In genomic region chr6:38509713-38510112, GRCh38 we compare ENCODE assay signal across 15 cellular contexts.
A peak's percentile ranks its signal among the peaks of the same experiment; 100 is the strongest.
DNase-seq lines count a peak whose midpoint lies in the region; ATAC-seq, FAIRE-seq and TF ChIP-seq lines count a peak whose summit lies in the region.
"Had no signal": no experiment of that assay in that cellular context is flagged by ENCODE, and none has a peak within 500 bp of the region (broad histone marks: within the 10 kb centered on the region; RNA-seq: fewer than 3 reads in every experiment).

No MANE protein-coding gene starts in this region.

- H4K20me1 ChIP-seq in H1 (replicated peaks in 1 of 2; ENCODE audit: control insufficient read depth in 1 of 2, insufficient read depth in 2 of 2, low read length in 2 of 2) = no peaks in the 10 kb centered on the region

- H3K36me3 ChIP-seq in H1 (ENCODE audit: control insufficient read depth in 2 of 4, insufficient read depth in 4 of 4, low read length in 3 of 4) (no peaks in the 10 kb centered on the region), ovary (no peaks in the 10 kb centered on the region)

- H3K23ac ChIP-seq in H1 (ENCODE audit: insufficient read length) = no peak overlapping the region

- H3K27ac ChIP-seq in H1 (ENCODE audit: low read depth, low read length) (no peak overlapping the region), ovary (no peak overlapping the region)
- H3K27ac ChIP-seq: C4-2B had no signal

- H3K23me2 ChIP-seq in H1 (ENCODE audit: low read depth, low read length) = no peaks in the 10 kb centered on the region

- TF ChIP-seq RAD21 in H1 (IDR thresholded peaks at IDR 0.05 in 1 of 2, conservative IDR thresholded peaks at IDR 0.05 in 1 of 2; ENCODE audit: low read depth in 2 of 2, low read length in 2 of 2) = no peak

- no peak overlapping the region for H3K9ac ChIP-seq in H1 (replicated peaks in 1 of 4; ENCODE audit: extremely low read depth in 1 of 4, low read depth in 3 of 4, low read length in 3 of 4)

- CTCF ChIA-PET in H1 (lab: Charles Lee; ENCODE audit: partially characterized antibody) = interaction anchor here (0.6 to 1.1 kb wide), 3 partner anchors 16 to 153 kb away, joined by 3 to 4 read pairs (median 3); no protein-coding TSS in a partner anchor

- H3K27me3 Mint-ChIP-seq in mesothelial cell of epicardium (ENCODE audit: low read depth) = no peaks in the 10 kb centered on the region
- no peaks in the 10 kb centered on the region for H3K27me3 Mint-ChIP-seq in natural killer cell treated with Interleukin-12 subunit alpha and Interleukin-12 subunit beta and Interleukin-15 and Interleukin-18, amount 100 ng/mL, for 72 hours
- H3K27me3 Mint-ChIP-seq: activated naive CD8-positive, alpha-beta T cell treated with anti-CD3 and anti-CD28 coated beads for 36 hours had no signal

- no peak overlapping the region for H2BK5ac ChIP-seq in H1 (ENCODE audit: low read depth, low read length)

- H3K4me1 Mint-ChIP-seq in mesothelial cell of epicardium = peaks cover 19% of the 10 kb centered on the region
- peaks cover 0 to 4% of the 10 kb centered on the region in 2 donors for H3K4me1 Mint-ChIP-seq in natural killer cell treated with Interleukin-12 subunit alpha and Interleukin-12 subunit beta and Interleukin-15 and Interleukin-18, amount 100 ng/mL, for 72 hours (ENCODE audit: low read depth in 2 of 2)

- H3K9me3 Mint-ChIP-seq in mesothelial cell of epicardium = no peaks in the 10 kb centered on the region
- no peaks in the 10 kb centered on the region for H3K9me3 Mint-ChIP-seq in natural killer cell treated with Interleukin-12 subunit alpha and Interleukin-12 subunit beta and Interleukin-15 and Interleukin-18, amount 100 ng/mL, for 72 hours
- H3K9me3 Mint-ChIP-seq: activated naive CD8-positive, alpha-beta T cell treated with anti-CD3 and anti-CD28 coated beads for 36 hours; T-helper 1 cell treated with Interleukin-12 subunit alpha and Interleukin-12 subunit beta and Interleukin-4 antibody, amounts not matched to agents 30 μg/mL and 1 μg/mL, for 36 hours had no signal

- H4K91ac ChIP-seq in H1 (replicated peaks; ENCODE audit: insufficient read length, low read length) = no peak overlapping the region

- H3K56ac ChIP-seq in H1 (replicated peaks; ENCODE audit: insufficient read length, low read depth, low read length) = no peak overlapping the region

- TF ChIP-seq POLR2A in H1 (IDR thresholded peaks at IDR 0.05; ENCODE audit: control extremely low read depth in 1 of 2, low read depth in 2 of 2, low read length in 2 of 2) = no peak
- TF ChIP-seq POLR2A in ovary (IDR thresholded peaks at IDR 0.05) = no peak

- H3K4ac ChIP-seq in H1 (replicated peaks; ENCODE audit: insufficient read length, low read depth, low read length) = no peak overlapping the region

- TF ChIP-seq CTCF in H1 (IDR thresholded peaks at IDR 0.05; ENCODE audit: control extremely low read depth in 1 of 3, insufficient read depth in 1 of 3, low read depth in 1 of 3, low read length in 3 of 3) = no peak
- no peak for TF ChIP-seq CTCF in mesothelial cell of epicardium (IDR thresholded peaks at IDR 0.05; ENCODE audit: unreplicated experiment)
- TF ChIP-seq CTCF in ovary (IDR thresholded peaks at IDR 0.05) = no peak

- no peak overlapping the region for H3K4me3 ChIP-seq in H1 (ENCODE audit: extremely low read depth in 1 of 4, insufficient read depth in 2 of 4, low read depth in 3 of 4, low read length in 4 of 4)
- no peak overlapping the region for H3K4me3 ChIP-seq in ovary

- H2BK12ac ChIP-seq in H1 (ENCODE audit: low read depth, low read length) = no peak overlapping the region

- no peaks in the 10 kb centered on the region for H3K36me3 Mint-ChIP-seq in mesothelial cell of epicardium
- no peaks in the 10 kb centered on the region for H3K36me3 Mint-ChIP-seq in natural killer cell treated with Interleukin-12 subunit alpha and Interleukin-12 subunit beta and Interleukin-15 and Interleukin-18, amount 100 ng/mL, for 72 hours
- H3K36me3 Mint-ChIP-seq: activated naive CD8-positive, alpha-beta T cell treated with anti-CD3 and anti-CD28 coated beads for 36 hours had no signal

- H4K8ac ChIP-seq in H1 (ENCODE audit: extremely low read depth, insufficient read depth, low read length) = no peak overlapping the region

- peak; percentile 26 for DNase-seq in Caki2 (ENCODE audit: low read depth)
- DNase-seq in NCI-H460 (ENCODE audit: extremely low read depth, low read depth) = peak; percentile 4
- no peak for DNase-seq in H1 (ENCODE audit: low read depth in 1 of 2, low spot score in 2 of 2)
- no peak for DNase-seq in mesothelial cell of epicardium (ENCODE audit: low spot score in 2 of 2, unreplicated experiment in 2 of 2)
- DNase-seq in HPDE6-E6E7 (ENCODE audit: extremely low spot score) = no peak
- no peak for DNase-seq in dermis blood vessel endothelial cell
- DNase-seq in natural killer cell treated with Interleukin-12 subunit alpha and Interleukin-12 subunit beta and Interleukin-15 and Interleukin-18, amount 100 ng/mL, for 72 hours (ENCODE audit: low spot score) = no peak
- no peak for DNase-seq in ovary
- DNase-seq: activated CD8-positive, alpha-beta memory T cell treated with anti-CD3 and anti-CD28 coated beads for 24 hours; activated naive CD8-positive, alpha-beta T cell treated with anti-CD3 and anti-CD28 coated beads for 36 hours; NCI-H1417 treated with DMSO at 0.1 percent for 48 hours; NK-92 treated with Interleukin-12 subunit alpha and Interleukin-12 subunit beta, amount 100 ng/mL, for 24 hours; stimulated activated CD4-positive, alpha-beta T cell treated with anti-CD3 and anti-CD28 coated beads, Interleukin-4, amount 100 ng/mL, for 24 hours had no signal

- H3K9me3 ChIP-seq in H1 (ENCODE audit: insufficient read depth in 2 of 2, low read depth in 1 of 2, low read length in 1 of 2) (no peaks in the 10 kb centered on the region), ovary (no peaks in the 10 kb centered on the region)

- H3K4me1 ChIP-seq in H1 (replicated peaks in 1 of 4; ENCODE audit: control insufficient read depth in 3 of 4, insufficient read depth in 4 of 4, low read length in 3 of 4) = peaks cover 0 to 10% (median 7%) of the 10 kb centered on the region in 4 experiments; a peak in 3 of 7 replicates
- H3K4me1 ChIP-seq in ovary (ENCODE audit: insufficient read depth) = peaks cover 7% of the 10 kb centered on the region

- no peak for TF ChIP-seq EP300 in H1 (IDR thresholded peaks at IDR 0.05; ENCODE audit: borderline replicate concordance in 1 of 2, low read depth in 2 of 2, low read length in 2 of 2)
- no peak for TF ChIP-seq EP300 in ovary (IDR thresholded peaks at IDR 0.05)

- H2BK15ac ChIP-seq in H1 (ENCODE audit: low read length) = no peak overlapping the region

- H3K4me2 ChIP-seq in H1 (ENCODE audit: insufficient read depth in 1 of 2, low read depth in 2 of 2, low read length in 2 of 2) = no peak overlapping the region

- WGBS in H1 (ENCODE audit: extremely low coverage in 1 of 2, insufficient coverage in 1 of 2, insufficient read length in 1 of 2, insufficient replicate concordance in 2 of 2, low coverage in 1 of 2, low lambda C conversion rate in 2 of 2, missing lambda C conversion rate in 1 of 2), 2 experiments = 72% methylated on average over 1 of the region's 1 CpG; no CpG with 5 or more reads in 1 of the 2 experiments
- WGBS in ovary, 3 donors = 94 to 98% (median 97%) methylated on average over 1 of the region's 1 CpG

- peak; percentile 78 for FAIRE-seq in H1 (lab: Jason Lieb, UNC)

- H3K4me3 Mint-ChIP-seq in mesothelial cell of epicardium = no peak overlapping the region
- no peak overlapping the region for H3K4me3 Mint-ChIP-seq in natural killer cell treated with Interleukin-12 subunit alpha and Interleukin-12 subunit beta and Interleukin-15 and Interleukin-18, amount 100 ng/mL, for 72 hours
- H3K4me3 Mint-ChIP-seq: activated naive CD8-positive, alpha-beta T cell treated with anti-CD3 and anti-CD28 coated beads for 36 hours; T-helper 1 cell treated with Interleukin-12 subunit alpha and Interleukin-12 subunit beta and Interleukin-4 antibody, amounts not matched to agents 30 μg/mL and 1 μg/mL, for 36 hours had no signal

- H2AFZ ChIP-seq in H1 (ENCODE audit: low read length) = no peak overlapping the region

- no peak for ATAC-seq in natural killer cell treated with Interleukin-12 subunit alpha and Interleukin-12 subunit beta and Interleukin-15 and Interleukin-18, amount 100 ng/mL, for 72 hours

- no peaks in the 10 kb centered on the region for H3K27me3 ChIP-seq in H1 (replicated peaks in 1 of 4; ENCODE audit: control insufficient read depth in 3 of 4, extremely low read depth in 1 of 4, insufficient read depth in 3 of 4, low read length in 3 of 4)
- H3K27me3 ChIP-seq in ovary = no peaks in the 10 kb centered on the region

- POLR2A ChIA-PET in H1 (lab: Charles Lee; ENCODE audit: partially characterized antibody) = interaction anchor here (1.6 kb wide), 1 partner anchor 9 kb away, joined by 7 read pairs; no protein-coding TSS in a partner anchor

- intact Hi-C loops in ovary (cut with DNase I) = loop anchor here in 1 of 4 donors (10.0 kb wide), 1 partner anchor 795 kb away; no protein-coding TSS in a partner anchor

- peak overlapping the region; percentile 71 for H3K27ac Mint-ChIP-seq in mesothelial cell of epicardium
- no peak overlapping the region for H3K27ac Mint-ChIP-seq in natural killer cell treated with Interleukin-12 subunit alpha and Interleukin-12 subunit beta and Interleukin-15 and Interleukin-18, amount 100 ng/mL, for 72 hours
- H3K27ac Mint-ChIP-seq: activated naive CD8-positive, alpha-beta T cell treated with anti-CD3 and anti-CD28 coated beads for 36 hours; T-helper 1 cell treated with Interleukin-12 subunit alpha and Interleukin-12 subunit beta and Interleukin-4 antibody, amounts not matched to agents 30 μg/mL and 1 μg/mL, for 36 hours had no signal

- no peak overlapping the region for H2AK5ac ChIP-seq in H1 (ENCODE audit: low read depth, low read length)

- no peak overlapping the region for H4K5ac ChIP-seq in H1 (ENCODE audit: insufficient read length, low read depth, low read length)

- H3K79me2 ChIP-seq in H1 (ENCODE audit: control insufficient read depth in 1 of 2, insufficient read depth in 2 of 2, low read length in 2 of 2) = no peaks in the 10 kb centered on the region

- no peak overlapping the region for H2BK120ac ChIP-seq in H1 (replicated peaks; ENCODE audit: low read depth, low read length)

- H3K79me1 ChIP-seq in H1 (ENCODE audit: low read depth, low read length) = no peaks in the 10 kb centered on the region

- no peak overlapping the region for H3K18ac ChIP-seq in H1 (ENCODE audit: extremely low read depth, low read length)

- no peak overlapping the region for H2BK20ac ChIP-seq in H1 (ENCODE audit: low read length)

- in situ Hi-C loops in Caki2 (cut with HindIII; ENCODE audit: low pct_unique_long_range_greater_than_20kb, low sequenced_read_pairs) = no loop called here

- no peak overlapping the region for H3K14ac ChIP-seq in H1 (ENCODE audit: insufficient read length)

TF ChIP-seq in H1, 55 proteins besides CTCF, POLR2A, EP300 and RAD21:
- no peak for TF ChIP-seq EGR1 (IDR thresholded peaks at IDR 0.05; ENCODE audit: borderline replicate concordance, low read depth, low read length)
- TF ChIP-seq POU5F1 (IDR thresholded peaks at IDR 0.05; ENCODE audit: low read depth, low read length) = peak; percentile 21; the same call in 1 of the 2 replicates
- TF ChIP-seq TEAD4 (IDR thresholded peaks at IDR 0.05; ENCODE audit: low read depth, low read length) = 0 out of 2 replicates have a peak, but pooled peaks have one; percentile 13

Comparison
In these comparisons a context has a peak if more than half of its experiments do, and no peak if none do; other contexts are left out.
1. DNase-seq: peak in Caki2 (single experiment) and NCI-H460 (single experiment); none in H1 (0 of 2), mesothelial cell of epicardium (0 of 2), HPDE6-E6E7 (single experiment), dermis blood vessel endothelial cell (single experiment), natural killer cell treated with Interleukin-12 subunit alpha and Interleukin-12 subunit beta and Interleukin-15 and Interleukin-18, amount 100 ng/mL, for 72 hours (single experiment) and ovary (0 of 5).